ENCODE assay signal across 25 cellular contexts in genomic region chr6:3624268-3625136, GRCh38.
DNase-seq lines count a peak whose midpoint lies in the region; ATAC-seq and TF ChIP-seq lines count a peak whose summit lies in the region.
"Had no signal": no experiment of that assay in that cellular context is flagged by ENCODE, and none has a peak within 500 bp of the region (broad histone marks: within the 10 kb centered on the region; RNA-seq: fewer than 3 reads in every experiment).

No MANE protein-coding gene starts in this region.

- no peaks in the 10 kb centered on the region for H3K36me3 Mint-ChIP-seq in activated naive CD8-positive, alpha-beta T cell
- H3K36me3 Mint-ChIP-seq in activated naive CD8-positive, alpha-beta T cell treated with anti-CD3 and anti-CD28 coated beads for 36 hours, result no peaks in the 10 kb centered on the region
- no peaks in the 10 kb centered on the region for H3K36me3 Mint-ChIP-seq in neural crest cell (ENCODE audit: low read depth)

- H3K9me3 Mint-ChIP-seq in activated naive CD8-positive, alpha-beta T cell (ENCODE audit: low read depth), result no peaks in the 10 kb centered on the region
- no peaks in the 10 kb centered on the region for H3K9me3 Mint-ChIP-seq in activated naive CD8-positive, alpha-beta T cell treated with anti-CD3 and anti-CD28 coated beads for 36 hours
- peaks cover 2% of the 10 kb centered on the region for H3K9me3 Mint-ChIP-seq in neural crest cell
- H3K9me3 Mint-ChIP-seq: activated CD4-positive, alpha-beta T cell treated with anti-CD3 and anti-CD28 coated beads, Interleukin-2, amount 10 ng/mL, durations not matched to agents 7 days and 5 days; activated naive CD4-positive, alpha-beta T cell treated with anti-CD3 and anti-CD28 coated beads for 36 hours; nephron had no signal

- peak overlapping the region; percentile 66 for H3K4me3 ChIP-seq in SK-N-MC
- H3K4me3 ChIP-seq: heart right ventricle, lower lobe of right lung had no signal

- TF ChIP-seq CTCF in neural crest cell (conservative IDR thresholded peaks at IDR 0.05), result no peak

- no peaks in the 10 kb centered on the region for H3K36me3 ChIP-seq in SK-N-MC (ENCODE audit: insufficient read depth, low read length)
- H3K36me3 ChIP-seq: heart right ventricle, lower lobe of right lung, WERI-Rb-1 had no signal

- peak overlapping the region; percentile 9 for H3K9ac ChIP-seq in SK-N-MC (ENCODE audit: insufficient read length)

- H3K4me1 Mint-ChIP-seq in activated naive CD8-positive, alpha-beta T cell (ENCODE audit: low read depth), result peaks cover 43% of the 10 kb centered on the region
- peaks cover 16% of the 10 kb centered on the region for H3K4me1 Mint-ChIP-seq in activated naive CD8-positive, alpha-beta T cell treated with anti-CD3 and anti-CD28 coated beads for 36 hours
- peaks cover 54% of the 10 kb centered on the region for H3K4me1 Mint-ChIP-seq in neural crest cell
- H3K4me1 Mint-ChIP-seq: activated CD4-positive, alpha-beta T cell treated with anti-CD3 and anti-CD28 coated beads, Interleukin-2, amount 10 ng/mL, durations not matched to agents 7 days and 5 days; B cell had no signal

- DNase-seq in activated naive CD8-positive, alpha-beta T cell treated with anti-CD3 and anti-CD28 coated beads for 36 hours, result no peak
- DNase-seq in SK-N-MC (ENCODE audit: low read depth, low spot score) (no peak), neural crest cell (ENCODE audit: low read depth, low spot score) (no peak)
- no peak for DNase-seq in activated naive CD4-positive, alpha-beta T cell (lab: John Stamatoyannopoulos, UW)
- DNase-seq: activated CD4-positive, alpha-beta T cell treated with anti-CD3 and anti-CD28 coated beads, Interleukin-2, amount 10 ng/mL, durations not matched to agents 7 days and 5 days; activated naive CD4-positive, alpha-beta T cell treated with anti-CD3 and anti-CD28 coated beads for 36 hours; amniotic stem cell; DMS53; foreskin keratinocyte; HCEC 1CT; heart right ventricle; lower lobe of right lung; NCI-H1092 treated with DMSO at 0.1 percent for 48 hours; NCI-H1930; NCI-H446; stimulated activated naive CD4-positive, alpha-beta T cell treated with Interleukin-2 at 50 U/mL for 16 hours; T-helper 9 cell; WERI-Rb-1 had no signal

- no peaks in the 10 kb centered on the region for H3K27me3 Mint-ChIP-seq in activated naive CD8-positive, alpha-beta T cell
- H3K27me3 Mint-ChIP-seq in activated naive CD8-positive, alpha-beta T cell treated with anti-CD3 and anti-CD28 coated beads for 36 hours, result peaks cover 31% of the 10 kb centered on the region
- no peaks in the 10 kb centered on the region for H3K27me3 Mint-ChIP-seq in neural crest cell (ENCODE audit: low read depth)

- peak overlapping the region; percentile 75 for H3K4me3 Mint-ChIP-seq in activated naive CD8-positive, alpha-beta T cell
- H3K4me3 Mint-ChIP-seq in activated naive CD8-positive, alpha-beta T cell treated with anti-CD3 and anti-CD28 coated beads for 36 hours, result no peak overlapping the region
- peak overlapping the region; percentile 27 for H3K4me3 Mint-ChIP-seq in neural crest cell
- H3K4me3 Mint-ChIP-seq: activated CD4-positive, alpha-beta T cell treated with anti-CD3 and anti-CD28 coated beads, Interleukin-2, amount 10 ng/mL, durations not matched to agents 7 days and 5 days; activated naive CD4-positive, alpha-beta T cell treated with anti-CD3 and anti-CD28 coated beads for 36 hours; B cell; nephron had no signal

- no peaks in the 10 kb centered on the region for H3K9me3 ChIP-seq in SK-N-MC (ENCODE audit: low read depth, low read length)
- H3K9me3 ChIP-seq: heart right ventricle, lower lobe of right lung had no signal

- no peak for ATAC-seq in HG02884 (IDR thresholded peaks at IDR 0.05; ENCODE audit: unreplicated experiment)
- ATAC-seq in GM18861 (IDR thresholded peaks at IDR 0.05; ENCODE audit: unreplicated experiment), result no peak
- ATAC-seq: esophagus mucosa, foreskin keratinocyte, heart right ventricle, lower lobe of right lung had no signal

- H3K27ac ChIP-seq in SK-N-MC, result peak overlapping the region; percentile 94
- H3K27ac ChIP-seq: foreskin keratinocyte, heart right ventricle, lower lobe of right lung, WERI-Rb-1 had no signal

- H3K27ac Mint-ChIP-seq in activated naive CD8-positive, alpha-beta T cell, result no peak overlapping the region
- H3K27ac Mint-ChIP-seq in activated naive CD8-positive, alpha-beta T cell treated with anti-CD3 and anti-CD28 coated beads for 36 hours, result no peak overlapping the region
- H3K27ac Mint-ChIP-seq in neural crest cell (ENCODE audit: unreplicated experiment), result peak overlapping the region; percentile 94
- H3K27ac Mint-ChIP-seq: activated CD4-positive, alpha-beta T cell treated with anti-CD3 and anti-CD28 coated beads, Interleukin-2, amount 10 ng/mL, durations not matched to agents 7 days and 5 days; activated naive CD4-positive, alpha-beta T cell treated with anti-CD3 and anti-CD28 coated beads for 36 hours; B cell; progenitor cell of endocrine pancreas had no signal
